In the genomic region with DNA sequence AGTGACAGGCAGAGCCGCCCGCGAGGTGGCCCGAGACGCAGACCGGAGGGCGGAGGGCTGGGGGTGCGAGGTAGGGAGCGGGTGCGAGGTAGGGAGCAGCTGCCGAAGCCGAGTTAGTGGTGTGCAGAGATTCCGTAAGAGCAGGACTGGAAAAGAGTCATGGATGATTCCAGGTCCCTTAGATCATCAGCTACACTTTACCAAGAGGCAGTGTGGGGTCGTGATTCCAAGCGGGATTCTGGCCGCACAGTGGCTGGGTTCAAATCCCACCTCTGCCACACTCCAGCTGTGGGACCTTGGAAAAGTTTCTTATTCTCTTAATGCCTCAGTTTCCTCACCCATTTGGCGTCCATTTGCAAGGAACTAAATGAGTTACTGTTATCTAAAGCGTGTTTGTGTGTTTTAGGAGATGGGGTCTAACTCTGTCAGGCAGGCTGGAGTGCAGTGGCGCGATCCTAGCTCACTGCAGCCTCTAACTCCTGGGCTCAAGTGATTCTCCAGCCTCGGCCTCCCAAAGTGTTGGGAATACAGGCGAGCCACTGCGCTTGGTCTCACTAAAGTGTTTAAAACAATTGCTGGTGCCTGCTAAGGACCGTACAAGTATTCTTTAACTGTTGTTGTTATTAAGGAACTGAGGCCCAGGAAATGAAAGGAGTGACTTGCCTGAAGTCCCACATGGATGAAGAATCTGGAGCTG, we compare ENCODE assay signal across 7 cellular contexts.
DNase-seq lines count a peak whose midpoint lies in the region; TF ChIP-seq lines count a peak whose summit lies in the region.

No MANE protein-coding gene starts in this region.

- no peaks in the 10 kb centered on the region for H3K9me3 ChIP-seq in stomach smooth muscle (ENCODE audit: control insufficient read depth in 2 of 2, low read length in 2 of 2)

- POLR2A ChIA-PET in HEK293T (lab: Yijun Ruan, JAX), result interaction anchor here (1.0 kb wide), 2 partner anchors 41 to 375 kb away, joined by 3 read pairs; no protein-coding TSS in a partner anchor

- H3K27me3 ChIP-seq in stomach smooth muscle (ENCODE audit: control insufficient read depth in 1 of 2, insufficient read depth in 2 of 2, low read length in 2 of 2), result no peaks in the 10 kb centered on the region

- H3K36me3 Mint-ChIP-seq in activated naive CD8-positive, alpha-beta T cell, result peaks cover 4% of the 10 kb centered on the region

- peaks cover 34% of the 10 kb centered on the region for H3K4me1 Mint-ChIP-seq in activated naive CD8-positive, alpha-beta T cell (ENCODE audit: low read depth)

- CTCF ChIA-PET in HEK293T (lab: Yijun Ruan, JAX), result no interaction called here

- H3K4me3 ChIP-seq in stomach smooth muscle (ENCODE audit: low read length in 2 of 2), result peak overlapping the region; percentile 81 to 96

- H3K4me1 ChIP-seq in stomach smooth muscle (ENCODE audit: control insufficient read depth, insufficient read depth, low read length), result peaks cover 25% of the 10 kb centered on the region

- H3K36me3 ChIP-seq in stomach smooth muscle (ENCODE audit: control insufficient read depth in 2 of 2, insufficient read depth in 2 of 2, low read length in 2 of 2), result peaks cover 0 to 5% of the 10 kb centered on the region in 2 donors

- H3K4me3 Mint-ChIP-seq in activated naive CD8-positive, alpha-beta T cell, result peak overlapping the region; percentile 92

- peak overlapping the region; percentile 93 for H3K27ac Mint-ChIP-seq in activated naive CD8-positive, alpha-beta T cell

- H3K27me3 Mint-ChIP-seq in activated naive CD8-positive, alpha-beta T cell, result no peaks in the 10 kb centered on the region

- H3K27ac ChIP-seq in stomach smooth muscle (ENCODE audit: low read length), result peak overlapping the region; percentile 94

- H3K9me3 Mint-ChIP-seq in activated naive CD8-positive, alpha-beta T cell (ENCODE audit: low read depth), result no peaks in the 10 kb centered on the region

- no peak for DNase-seq in HEK293T (ENCODE audit: extremely low spot score)
- peak; percentile 41 for DNase-seq in islet precursor cell
- DNase-seq in ecto neural progenitor cell (ENCODE audit: low spot score), result no peak
- no peak for DNase-seq in activated CD4-positive, alpha-beta T cell treated with anti-CD3 and anti-CD28 coated beads for 48 hours
- no peak for DNase-seq in NCI-H526 treated with DMSO at 0.1 percent for 48 hours (lab: John Stamatoyannopoulos, UW)

- peak overlapping the region; percentile 94 for H3K9ac ChIP-seq in stomach smooth muscle (ENCODE audit: low read length in 2 of 2)

TF ChIP-seq in HEK293T, 16 proteins besides CTCF, POLR2A, EP300 and RAD21:
- no peak for TF ChIP-seq ZNF384 (IDR thresholded peaks at IDR 0.05)
- TF ChIP-seq, protein P1, sequence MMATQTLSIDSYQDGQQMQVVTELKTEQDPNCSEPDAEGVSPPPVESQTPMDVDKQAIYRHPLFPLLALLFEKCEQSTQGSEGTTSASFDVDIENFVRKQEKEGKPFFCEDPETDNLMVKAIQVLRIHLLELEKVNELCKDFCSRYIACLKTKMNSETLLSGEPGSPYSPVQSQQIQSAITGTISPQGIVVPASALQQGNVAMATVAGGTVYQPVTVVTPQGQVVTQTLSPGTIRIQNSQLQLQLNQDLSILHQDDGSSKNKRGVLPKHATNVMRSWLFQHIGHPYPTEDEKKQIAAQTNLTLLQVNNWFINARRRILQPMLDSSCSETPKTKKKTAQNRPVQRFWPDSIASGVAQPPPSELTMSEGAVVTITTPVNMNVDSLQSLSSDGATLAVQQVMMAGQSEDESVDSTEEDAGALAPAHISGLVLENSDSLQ (IDR thresholded peaks at IDR 0.05), result peak; percentile 95; the same call in 1 of the 2 replicates
